1 cellular context compared by ENCODE assay signal in the genomic region with DNA sequence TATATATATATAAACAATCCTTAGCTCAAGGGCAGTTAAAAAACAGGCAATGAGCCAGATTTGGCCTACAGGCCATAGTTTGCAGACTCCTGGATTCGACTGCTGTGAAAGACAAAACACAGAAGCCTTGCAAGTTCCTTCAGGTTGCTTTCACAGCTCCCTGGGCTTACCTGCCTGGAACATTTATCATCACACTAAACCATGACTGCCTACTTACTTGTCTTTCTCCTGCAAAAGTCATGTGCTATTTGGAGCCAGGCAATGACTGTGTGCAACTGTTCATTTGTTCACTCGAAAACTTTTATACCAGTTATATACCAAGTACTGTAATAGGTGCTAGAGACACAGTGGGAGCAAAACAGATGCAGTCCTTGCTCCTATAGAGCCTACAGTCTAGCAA.
TF ChIP-seq lines count a peak whose summit lies in the region.

No MANE protein-coding gene starts in this region.

TF ChIP-seq in HCT116, 20 proteins besides CTCF, POLR2A, EP300 and RAD21 (continued from another document):
- TF ChIP-seq CBX3 (IDR thresholded peaks at IDR 0.05; ENCODE audit: low read depth): no peak
- TF ChIP-seq REST (IDR thresholded peaks at IDR 0.05; ENCODE audit: low read depth): no peak
- TF ChIP-seq, protein P1, sequence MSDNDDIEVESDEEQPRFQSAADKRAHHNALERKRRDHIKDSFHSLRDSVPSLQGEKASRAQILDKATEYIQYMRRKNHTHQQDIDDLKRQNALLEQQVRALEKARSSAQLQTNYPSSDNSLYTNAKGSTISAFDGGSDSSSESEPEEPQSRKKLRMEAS (IDR thresholded peaks at IDR 0.05): no peak
- TF ChIP-seq ZFX (IDR thresholded peaks at IDR 0.05): no peak
- no peak for TF ChIP-seq JUND (IDR thresholded peaks at IDR 0.05)
- TF ChIP-seq SRF (IDR thresholded peaks at IDR 0.05; ENCODE audit: low read depth): no peak
- TF ChIP-seq ATF3 (IDR thresholded peaks at IDR 0.05): no peak
- TF ChIP-seq EGR1 (IDR thresholded peaks at IDR 0.05; ENCODE audit: low read depth): no peak
- no peak for TF ChIP-seq EZH2 (IDR thresholded peaks at IDR 0.05)
- TF ChIP-seq CEBPB (IDR thresholded peaks at IDR 0.05; ENCODE audit: low read depth): no peak
- no peak for TF ChIP-seq POLR2AphosphoS5 (IDR thresholded peaks at IDR 0.05; ENCODE audit: low read depth, low read length)
- TF ChIP-seq YY1 (IDR thresholded peaks at IDR 0.05; ENCODE audit: extremely low read depth, insufficient replicate concordance, low read depth, low read length): no peak
- no peak for TF ChIP-seq ELF1 (IDR thresholded peaks at IDR 0.05; ENCODE audit: borderline replicate concordance, low read depth)
- no peak for TF ChIP-seq EZH2phosphoT487 (IDR thresholded peaks at IDR 0.05; ENCODE audit: borderline replicate concordance)
